ENCODE assay signal across 21 cellular contexts in genomic region chr16:57468346-57468745, GRCh38. TPM values are rescaled to one million over a fixed set of nuclear protein-coding genes. Genes with fewer than 3 reads are reported as not detected.
DNase-seq lines count a peak whose midpoint lies in the region; ATAC-seq lines count a peak whose summit lies in the region.
"Had no signal": no experiment of that assay in that cellular context is flagged by ENCODE, and none has a peak within 500 bp of the region (broad histone marks: within the 10 kb centered on the region; RNA-seq: fewer than 3 reads in every experiment).

No MANE protein-coding gene starts in this region.

- no peak overlapping the region for H3K4me3 ChIP-seq in CD4-positive, alpha-beta memory T cell (ENCODE audit: low read length in 2 of 2)

- ATAC-seq in T-helper 17 cell, result no peak
- ATAC-seq: HepG2, Panc1 had no signal

- POLR2A ChIA-PET in CD4-positive, alpha-beta memory T cell (lab: Charles Lee; ENCODE audit: partially characterized antibody), result no interaction called here

- H3K36me3 Mint-ChIP-seq in activated naive CD4-positive, alpha-beta T cell treated with anti-CD3 and anti-CD28 coated beads, Interleukin-2, amount 10 ng/mL, durations not matched to agents 7 days and 5 days, result peaks cover 48% of the 10 kb centered on the region
- H3K36me3 Mint-ChIP-seq in T-helper 17 cell (ENCODE audit: low read depth), result peaks cover 8% of the 10 kb centered on the region
- peaks cover 45 to 70% of the 10 kb centered on the region in 2 donors for H3K36me3 Mint-ChIP-seq in CD4-positive, alpha-beta memory T cell

- no peak overlapping the region for H3K27ac ChIP-seq in CD4-positive, alpha-beta memory T cell (ENCODE audit: low read depth, low read length)
- H3K27ac ChIP-seq: C4-2B had no signal

- no peaks in the 10 kb centered on the region for H3K27me3 ChIP-seq in CD4-positive, alpha-beta memory T cell (ENCODE audit: insufficient read depth, low read length)

- H3K9me3 Mint-ChIP-seq in activated naive CD4-positive, alpha-beta T cell treated with anti-CD3 and anti-CD28 coated beads, Interleukin-2, amount 10 ng/mL, durations not matched to agents 7 days and 5 days, result no peaks in the 10 kb centered on the region
- peaks cover 0 to 3% (median 0%) of the 10 kb centered on the region in 8 donors for H3K9me3 Mint-ChIP-seq in CD4-positive, alpha-beta memory T cell

- peak overlapping the region; percentile 55 for H3K27ac Mint-ChIP-seq in activated naive CD4-positive, alpha-beta T cell treated with anti-CD3 and anti-CD28 coated beads, Interleukin-2, amount 10 ng/mL, durations not matched to agents 7 days and 5 days
- peak overlapping the region; percentile 73 for H3K27ac Mint-ChIP-seq in T-helper 17 cell
- peak overlapping the region in 1 of 7 donors; percentile 19 for H3K27ac Mint-ChIP-seq in CD4-positive, alpha-beta memory T cell

- H3K4me3 Mint-ChIP-seq in activated naive CD4-positive, alpha-beta T cell treated with anti-CD3 and anti-CD28 coated beads, Interleukin-2, amount 10 ng/mL, durations not matched to agents 7 days and 5 days, result no peak overlapping the region
- H3K4me3 Mint-ChIP-seq in T-helper 17 cell, result no peak overlapping the region
- H3K4me3 Mint-ChIP-seq in CD4-positive, alpha-beta memory T cell, result no peak overlapping the region

- no peaks in the 10 kb centered on the region for H3K27me3 Mint-ChIP-seq in activated naive CD4-positive, alpha-beta T cell treated with anti-CD3 and anti-CD28 coated beads, Interleukin-2, amount 10 ng/mL, durations not matched to agents 7 days and 5 days
- H3K27me3 Mint-ChIP-seq in T-helper 17 cell, result no peaks in the 10 kb centered on the region
- H3K27me3 Mint-ChIP-seq in CD4-positive, alpha-beta memory T cell, result no peaks in the 10 kb centered on the region

- no peak for DNase-seq in activated naive CD4-positive, alpha-beta T cell treated with anti-CD3 and anti-CD28 coated beads, Interleukin-2, amount 10 ng/mL, durations not matched to agents 7 days and 5 days
- no peak for DNase-seq in activated naive CD4-positive, alpha-beta T cell treated with anti-CD3 and anti-CD28 coated beads, Interleukin-2, amount 50 U/mL, for 16 hours
- DNase-seq in T-helper 17 cell (no peak), kidney glomerular epithelial cell (lab: John Stamatoyannopoulos, UW) (peak; percentile 43), renal cortical epithelial cell (ENCODE audit: low read depth) (peak; percentile 76), RPMI8226 (no peak), C1 segment of cervical spinal cord (lab: John Stamatoyannopoulos, UW) (no peak)
- no peak for DNase-seq in CD4-positive, alpha-beta memory T cell
- DNase-seq: Calu3, DMS79 treated with DMSO at 0.1 percent for 48 hours, Karpas-422, NCI-H1092, NCI-H1417 treated with DMSO at 0.1 percent for 48 hours, NCI-H1694 treated with DMSO at 0.1 percent for 48 hours, NCI-H2081, NCI-H2227 treated with DMSO at 0.1 percent for 48 hours, NCI-H526 treated with DMSO at 0.1 percent for 48 hours, SHP77 treated with DMSO at 0.1 percent for 48 hours had no signal

- H3K4me1 Mint-ChIP-seq in activated naive CD4-positive, alpha-beta T cell treated with anti-CD3 and anti-CD28 coated beads, Interleukin-2, amount 10 ng/mL, durations not matched to agents 7 days and 5 days, result peaks cover 22% of the 10 kb centered on the region
- peaks cover 23% of the 10 kb centered on the region for H3K4me1 Mint-ChIP-seq in T-helper 17 cell
- H3K4me1 Mint-ChIP-seq in CD4-positive, alpha-beta memory T cell, result peaks cover 16 to 30% (median 24%) of the 10 kb centered on the region in 4 donors

- peaks cover 64% of the 10 kb centered on the region for H3K36me3 ChIP-seq in CD4-positive, alpha-beta memory T cell (ENCODE audit: insufficient read depth, low read length)

- intact Hi-C loops in CD4-positive, alpha-beta memory T cell (cut with micrococcal nuclease), result no loop called here

- CTCF ChIA-PET in activated naive CD4-positive, alpha-beta T cell treated with anti-CD3 and anti-CD28 coated beads, Interleukin-2, amount 10 ng/mL, durations not matched to agents 7 days and 5 days (lab: Charles Lee), result no interaction called here
- CTCF ChIA-PET in CD4-positive, alpha-beta memory T cell (lab: Charles Lee; ENCODE audit: partially characterized antibody), result no interaction called here

- H3K9me3 ChIP-seq in T-helper 17 cell (ENCODE audit: control insufficient read depth, low read length, poor library complexity, severe bottlenecking), result no peaks in the 10 kb centered on the region
- H3K9me3 ChIP-seq in CD4-positive, alpha-beta memory T cell (ENCODE audit: control insufficient read depth in 1 of 2, low read length in 2 of 2), result no peaks in the 10 kb centered on the region

- H3K4me1 ChIP-seq in CD4-positive, alpha-beta memory T cell (ENCODE audit: insufficient read depth, low read length), result peaks cover 27% of the 10 kb centered on the region

RNA-seq across cellular contexts. Expression of gene POLR2C, which starts 5.9 kb away (rescaled TPM):
- 10 to 100 TPM; 76.1 to 82.6 TPM for total RNA-seq in T-helper 17 cell
- total RNA-seq in renal cortical epithelial cell, result 78.5 and 83.8 TPM in 2 replicates
- 10 to 100 TPM; 71.4 to 78.1 TPM for total RNA-seq in CD4-positive, alpha-beta memory T cell
- 10 to 100 TPM; 35.7 to 58.3 TPM for polyA plus RNA-seq in CD4-positive, alpha-beta memory T cell

RNA-seq across cellular contexts. Expression of gene DOK4, which starts 17.9 kb away (rescaled TPM):
- total RNA-seq in T-helper 17 cell (1 to 10 TPM; 1.8 to 2.6 TPM), renal cortical epithelial cell (50.2 and 72.3 TPM in 2 replicates)
- 1 to 10 TPM; 2.8 to 3.0 TPM for total RNA-seq in CD4-positive, alpha-beta memory T cell
- 1 to 10 TPM; 1.7 to 2.7 TPM for polyA plus RNA-seq in CD4-positive, alpha-beta memory T cell

RNA-seq across cellular contexts. Expression of gene COQ9, which starts 21.1 kb away (rescaled TPM):
- total RNA-seq in T-helper 17 cell (10 to 100 TPM; 14.2 to 15.3 TPM), renal cortical epithelial cell (53.3 and 95.2 TPM in 2 replicates)
- total RNA-seq in CD4-positive, alpha-beta memory T cell, result 10 to 100 TPM; 35.3 to 37.7 TPM
- polyA plus RNA-seq in CD4-positive, alpha-beta memory T cell, result 10 to 100 TPM; 26.8 to 27.9 TPM

RNA-seq across cellular contexts. Expression of gene CIAPIN1, which starts 21.2 kb away (rescaled TPM):
- 10 to 100 TPM; 19.3 to 35.0 TPM for total RNA-seq in T-helper 17 cell
- 60.6 and 78.1 TPM in 2 replicates for total RNA-seq in renal cortical epithelial cell
- 10 to 100 TPM; 28.1 to 28.5 TPM for total RNA-seq in CD4-positive, alpha-beta memory T cell
- 10 to 100 TPM; 45.6 to 65.3 TPM for polyA plus RNA-seq in CD4-positive, alpha-beta memory T cell

Comparison
In these comparisons a context has a peak if more than half of its experiments do, and no peak if none do; other contexts are left out.
1. DNase-seq: peak in kidney glomerular epithelial cell (single experiment) and renal cortical epithelial cell (single experiment); none in activated naive CD4-positive, alpha-beta T cell treated with anti-CD3 and anti-CD28 coated beads, Interleukin-2, amount 10 ng/mL, durations not matched to agents 7 days and 5 days (single experiment), activated naive CD4-positive, alpha-beta T cell treated with anti-CD3 and anti-CD28 coated beads, Interleukin-2, amount 50 U/mL, for 16 hours (single experiment), T-helper 17 cell (0 of 3), CD4-positive, alpha-beta memory T cell (0 of 5), RPMI8226 (single experiment) and C1 segment of cervical spinal cord (0 of 14).
2. RNA of gene DOK4, which starts 17.9 kb away (total RNA-seq): 50.2 to 72.3 TPM in renal cortical epithelial cell; 2.8 to 3.0 TPM in CD4-positive, alpha-beta memory T cell and 1.8 to 2.6 TPM in T-helper 17 cell; every median in the first group is over 10 times any median in the second.